In the genomic region with DNA sequence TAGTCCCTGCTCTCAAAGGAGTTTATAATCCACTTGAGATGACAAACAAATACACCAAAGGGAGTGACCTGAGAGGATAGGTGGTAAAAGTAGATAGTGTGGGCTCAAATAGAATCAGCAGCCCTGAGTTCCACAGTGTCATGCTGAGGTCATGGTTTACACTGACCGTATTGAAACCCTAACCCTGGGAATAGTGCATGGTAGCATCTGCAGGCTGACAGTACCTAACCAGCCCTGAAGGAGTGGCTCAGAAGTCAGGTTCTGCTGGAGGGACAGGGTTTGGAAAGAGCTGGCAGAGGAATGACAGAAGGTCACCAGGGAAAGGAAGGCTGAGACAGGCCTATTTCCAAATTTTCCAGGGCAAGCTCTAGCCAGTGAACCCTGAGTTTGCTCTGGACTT, we compare ENCODE assay signal across 34 cellular contexts.
"Had no signal": no experiment of that assay in that cellular context is flagged by ENCODE, and none has a peak within 500 bp of the region (broad histone marks: within the 10 kb centered on the region; RNA-seq: fewer than 3 reads in every experiment).

No MANE protein-coding gene starts in this region.

- H3K4me1 Mint-ChIP-seq: activated CD4-positive, alpha-beta T cell treated with anti-CD3 and anti-CD28 coated beads, Interleukin-2, amount 10 ng/mL, durations not matched to agents 7 days and 5 days; activated naive CD4-positive, alpha-beta T cell treated with anti-CD3 and anti-CD28 coated beads, Interleukin-2, amount 50 U/mL, for 24 hours; activated naive CD8-positive, alpha-beta T cell treated with anti-CD3 and anti-CD28 coated beads, Interleukin-2, amount 10 ng/mL, durations not matched to agents 7 days and 5 days had no signal

- H3K4me3 ChIP-seq: body of pancreas, breast epithelium, Peyer's patch, SJSA1 had no signal

- ATAC-seq: activated CD8-positive, alpha-beta T cell treated with anti-CD3 and anti-CD28 coated beads, Interleukin-2, amount 10 ng/mL, durations not matched to agents 7 days and 5 days; body of pancreas; PC-3 had no signal

- H3K9me3 ChIP-seq: body of pancreas, breast epithelium, Peyer's patch, SJSA1, SK-N-SH had no signal

- H3K4me1 ChIP-seq: body of pancreas, breast epithelium, Peyer's patch, SJSA1 had no signal

- H3K36me3 ChIP-seq: breast epithelium, Peyer's patch, SJSA1 had no signal

- H3K9ac ChIP-seq: SK-N-SH had no signal

- DNase-seq: activated CD4-positive, alpha-beta T cell treated with anti-CD3 and anti-CD28 coated beads, Interleukin-2, amount 10 ng/mL, durations not matched to agents 7 days and 5 days; activated CD4-positive, alpha-beta T cell treated with anti-CD3 and anti-CD28 coated beads, Interleukin-2, amount 50 U/mL, for 48 hours; activated CD8-positive, alpha-beta T cell treated with anti-CD3 and anti-CD28 coated beads, Interleukin-2, amount 10 ng/mL, durations not matched to agents 7 days and 5 days; activated gamma-delta T cell; activated naive CD4-positive, alpha-beta T cell treated with Interleukin-2 at 50 U/mL for 16 hours; activated naive CD8-positive, alpha-beta T cell treated with anti-CD3 and anti-CD28 coated beads, Interleukin-2, amount 10 ng/mL, durations not matched to agents 7 days and 5 days; activated T-cell treated with anti-CD3 and anti-CD28 coated beads, Interleukin-2, amount 50 U/mL, for 24 hours; body of pancreas; central memory CD4-positive, alpha-beta T cell; Karpas-422; KBM-7; NCI-H1048; NCI-H1105 treated with DMSO at 0.1 percent for 48 hours; NCI-H1436; NCI-H1694; NCI-H1930; NCI-H2081 treated with DMSO at 0.1 percent for 48 hours; NCI-H345; NCI-H524 treated with DMSO at 0.1 percent for 48 hours; NCI-H748 treated with DMSO at 0.1 percent for 48 hours; NK-92 treated with Interleukin-12 subunit alpha and Interleukin-12 subunit beta, amount 100 ng/mL, for 24 hours; PC-3; Peyer's patch; RPMI8226; SHP77 treated with DMSO at 0.1 percent for 48 hours; SK-N-SH had no signal

- H3K27ac Mint-ChIP-seq: activated CD4-positive, alpha-beta T cell treated with anti-CD3 and anti-CD28 coated beads, Interleukin-2, amount 10 ng/mL, durations not matched to agents 7 days and 5 days; activated CD8-positive, alpha-beta T cell treated with anti-CD3 and anti-CD28 coated beads, Interleukin-2, amount 10 ng/mL, durations not matched to agents 7 days and 5 days; activated naive CD4-positive, alpha-beta T cell treated with anti-CD3 and anti-CD28 coated beads, Interleukin-2, amount 50 U/mL, for 24 hours; activated naive CD8-positive, alpha-beta T cell treated with anti-CD3 and anti-CD28 coated beads, Interleukin-2, amount 10 ng/mL, durations not matched to agents 7 days and 5 days; activated T-cell treated with anti-CD3 and anti-CD28 coated beads, Interleukin-2, amount 50 U/mL, for 24 hours; activated T-helper 2 cell treated with anti-CD3 and anti-CD28 coated beads, Interferon-gamma antibody, Interleukin-2, Interleukin-4, amounts not matched to agents 10 μg/mL and 5 μg/mL and 100 μg/mL, durations not matched to agents 14 hours and 24 hours and 36 hours; T-helper 1 cell treated with Interleukin-12 subunit alpha and Interleukin-12 subunit beta and Interleukin-4 antibody, amounts not matched to agents 30 μg/mL and 1 μg/mL, for 36 hours; T-helper 2 cell treated with Interferon-gamma antibody and Interleukin-4, amounts not matched to agents 5 μg/mL and 100 μg/mL, for 36 hours had no signal

- H3K27me3 ChIP-seq: body of pancreas, breast epithelium, Peyer's patch, SJSA1 had no signal

- H3K27me3 Mint-ChIP-seq: activated CD4-positive, alpha-beta T cell treated with anti-CD3 and anti-CD28 coated beads, Interleukin-2, amount 10 ng/mL, durations not matched to agents 7 days and 5 days; activated naive CD4-positive, alpha-beta T cell treated with anti-CD3 and anti-CD28 coated beads, Interleukin-2, amount 50 U/mL, for 24 hours; activated naive CD8-positive, alpha-beta T cell treated with anti-CD3 and anti-CD28 coated beads, Interleukin-2, amount 10 ng/mL, durations not matched to agents 7 days and 5 days; activated T-cell treated with anti-CD3 and anti-CD28 coated beads, Interleukin-2, amount 50 U/mL, for 24 hours had no signal

- H3K27ac ChIP-seq: body of pancreas, Peyer's patch, SJSA1 had no signal

- FAIRE-seq: astrocyte, TTC549 had no signal

- H3K4me3 Mint-ChIP-seq: activated CD4-positive, alpha-beta T cell treated with anti-CD3 and anti-CD28 coated beads, Interleukin-2, amount 10 ng/mL, durations not matched to agents 7 days and 5 days; activated CD8-positive, alpha-beta T cell treated with anti-CD3 and anti-CD28 coated beads, Interleukin-2, amount 10 ng/mL, durations not matched to agents 7 days and 5 days; activated naive CD4-positive, alpha-beta T cell treated with anti-CD3 and anti-CD28 coated beads, Interleukin-2, amount 50 U/mL, for 24 hours; activated naive CD8-positive, alpha-beta T cell treated with anti-CD3 and anti-CD28 coated beads, Interleukin-2, amount 10 ng/mL, durations not matched to agents 7 days and 5 days; activated T-cell treated with anti-CD3 and anti-CD28 coated beads, Interleukin-2, amount 50 U/mL, for 24 hours; T-helper 1 cell treated with Interleukin-12 subunit alpha and Interleukin-12 subunit beta and Interleukin-4 antibody, amounts not matched to agents 30 μg/mL and 1 μg/mL, for 36 hours; T-helper 2 cell treated with Interferon-gamma antibody and Interleukin-4, amounts not matched to agents 5 μg/mL and 100 μg/mL, for 36 hours had no signal

- H3K9me3 Mint-ChIP-seq: activated CD4-positive, alpha-beta T cell treated with anti-CD3 and anti-CD28 coated beads, Interleukin-2, amount 10 ng/mL, durations not matched to agents 7 days and 5 days; activated naive CD4-positive, alpha-beta T cell treated with anti-CD3 and anti-CD28 coated beads, Interleukin-2, amount 50 U/mL, for 24 hours; T-helper 2 cell treated with Interferon-gamma antibody and Interleukin-4, amounts not matched to agents 5 μg/mL and 100 μg/mL, for 36 hours had no signal
